ENCODE assay signal across 24 cellular contexts in genomic region chr2:12273111-12273510, GRCh38.
"Had no signal": no experiment of that assay in that cellular context is flagged by ENCODE, and none has a peak within 500 bp of the region (broad histone marks: within the 10 kb centered on the region; RNA-seq: fewer than 3 reads in every experiment).

No MANE protein-coding gene starts in this region.

- DNase-seq: activated CD4-positive, alpha-beta T cell treated with anti-CD3 and anti-CD28 coated beads for 4 hours; activated CD8-positive, alpha-beta memory T cell treated with anti-CD3 and anti-CD28 coated beads, Interleukin-2, amount 50 U/mL, for 4 hours; activated CD8-positive, alpha-beta T cell treated with anti-CD3 and anti-CD28 coated beads for 36 hours; activated naive CD4-positive, alpha-beta T cell; activated T-cell treated with anti-CD3 and anti-CD28 coated beads, Interleukin-2, amount 50 U/mL, for 1 hour; aorta; caudate nucleus; Kasumi-1; NCI-H1048; NCI-H146; NCI-H2029; NCI-H345; NCI-H510A; NCI-H526 treated with DMSO at 0.1 percent for 48 hours; NCI-H82; NK-92 treated with Interleukin-12 subunit alpha and Interleukin-12 subunit beta, amount 100 ng/mL, for 24 hours; Peyer's patch; Right ventricle myocardium superior; SW 1271 had no signal

- H3K36me3 ChIP-seq: breast epithelium, Peyer's patch, SJSA1 had no signal

- ATAC-seq: activated CD4-positive, CD25-positive, alpha-beta regulatory T cell treated with anti-CD3 and anti-CD28 coated beads, Interleukin-2, amount 50 U/mL, for 24 hours; activated CD8-positive, alpha-beta T cell treated with anti-CD3 and anti-CD28 coated beads for 36 hours; SK-N-SH treated with all-trans-retinoic acid at 6 μM for 48 hours had no signal

- H3K4me1 ChIP-seq: breast epithelium, Peyer's patch had no signal

- H3K27ac ChIP-seq: breast epithelium, Peyer's patch, RWPE1, SJSA1 had no signal

- H3K4me3 ChIP-seq: breast epithelium, Peyer's patch, SJSA1 had no signal

- H3K27me3 ChIP-seq: breast epithelium, Peyer's patch, SJSA1 had no signal

- H3K9me3 ChIP-seq: breast epithelium, Peyer's patch, SJSA1 had no signal
